In the genomic region with DNA sequence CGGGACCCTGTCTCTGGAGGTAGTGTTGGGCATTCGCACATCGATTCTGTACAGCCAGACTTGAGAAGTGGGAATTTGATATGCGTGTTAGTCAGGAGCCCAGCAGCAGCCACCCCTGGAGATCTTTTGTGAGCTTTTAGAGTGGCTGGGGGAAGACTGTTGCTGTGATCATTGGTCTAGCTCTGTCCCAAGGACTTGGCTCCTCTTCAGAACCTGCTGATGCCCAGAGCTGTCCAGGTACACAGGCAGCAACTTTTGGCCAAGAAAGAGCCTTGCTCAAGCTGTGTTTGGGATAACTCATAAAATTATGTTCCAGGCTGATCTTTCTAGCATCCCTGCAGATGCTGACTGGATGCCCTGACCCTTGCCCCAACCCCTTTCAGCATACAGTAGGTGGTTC, we compare ENCODE assay signal across 2 cellular contexts.
TF ChIP-seq lines count a peak whose summit lies in the region.

No MANE protein-coding gene starts in this region.

TF ChIP-seq in liver, 16 proteins besides CTCF, POLR2A, EP300 and RAD21:
- TF ChIP-seq, protein P1, sequence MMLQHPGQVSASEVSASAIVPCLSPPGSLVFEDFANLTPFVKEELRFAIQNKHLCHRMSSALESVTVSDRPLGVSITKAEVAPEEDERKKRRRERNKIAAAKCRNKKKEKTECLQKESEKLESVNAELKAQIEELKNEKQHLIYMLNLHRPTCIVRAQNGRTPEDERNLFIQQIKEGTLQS (IDR thresholded peaks at IDR 0.05), result no peak
- TF ChIP-seq, protein P2, sequence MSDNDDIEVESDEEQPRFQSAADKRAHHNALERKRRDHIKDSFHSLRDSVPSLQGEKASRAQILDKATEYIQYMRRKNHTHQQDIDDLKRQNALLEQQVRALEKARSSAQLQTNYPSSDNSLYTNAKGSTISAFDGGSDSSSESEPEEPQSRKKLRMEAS (IDR thresholded peaks at IDR 0.05), result no peak
- TF ChIP-seq YY1 (IDR thresholded peaks at IDR 0.05) (no peak), HNF4A (conservative IDR thresholded peaks at IDR 0.05) (peak in 1 of 2 donors; percentile 12)

TF ChIP-seq in HepG2, 621 proteins besides CTCF, POLR2A, EP300 and RAD21:
- TF ChIP-seq JARID2 (CRISPR knock-in tag; IDR thresholded peaks at IDR 0.05; ENCODE audit: insufficient replicate concordance), result no peak
- TF ChIP-seq RBFOX2 (IDR thresholded peaks at IDR 0.05; ENCODE audit: low read depth, low read length), result no peak
- TF ChIP-seq, protein P3, sequence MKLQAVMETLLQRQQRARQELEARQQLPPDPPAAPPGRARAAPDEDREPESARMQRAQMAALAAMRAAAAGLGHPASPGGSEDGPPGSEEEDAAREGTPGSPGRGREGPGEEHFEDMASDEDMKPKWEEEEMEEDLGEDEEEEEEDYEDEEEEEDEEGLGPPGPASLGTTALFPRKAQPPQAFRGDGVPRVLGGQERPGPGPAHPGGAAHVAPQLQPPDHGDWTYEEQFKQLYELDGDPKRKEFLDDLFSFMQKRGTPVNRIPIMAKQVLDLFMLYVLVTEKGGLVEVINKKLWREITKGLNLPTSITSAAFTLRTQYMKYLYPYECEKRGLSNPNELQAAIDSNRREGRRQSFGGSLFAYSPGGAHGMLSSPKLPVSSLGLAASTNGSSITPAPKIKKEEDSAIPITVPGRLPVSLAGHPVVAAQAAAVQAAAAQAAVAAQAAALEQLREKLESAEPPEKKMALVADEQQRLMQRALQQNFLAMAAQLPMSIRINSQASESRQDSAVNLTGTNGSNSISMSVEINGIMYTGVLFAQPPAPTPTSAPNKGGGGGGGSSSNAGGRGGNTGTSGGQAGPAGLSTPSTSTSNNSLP (IDR thresholded peaks at IDR 0.05; ENCODE audit: low read depth, low read length), result no peak
TF ChIP-seq in HepG2: peak in this region for 0.
